8 cellular contexts compared by ENCODE assay signal in the genomic region with DNA sequence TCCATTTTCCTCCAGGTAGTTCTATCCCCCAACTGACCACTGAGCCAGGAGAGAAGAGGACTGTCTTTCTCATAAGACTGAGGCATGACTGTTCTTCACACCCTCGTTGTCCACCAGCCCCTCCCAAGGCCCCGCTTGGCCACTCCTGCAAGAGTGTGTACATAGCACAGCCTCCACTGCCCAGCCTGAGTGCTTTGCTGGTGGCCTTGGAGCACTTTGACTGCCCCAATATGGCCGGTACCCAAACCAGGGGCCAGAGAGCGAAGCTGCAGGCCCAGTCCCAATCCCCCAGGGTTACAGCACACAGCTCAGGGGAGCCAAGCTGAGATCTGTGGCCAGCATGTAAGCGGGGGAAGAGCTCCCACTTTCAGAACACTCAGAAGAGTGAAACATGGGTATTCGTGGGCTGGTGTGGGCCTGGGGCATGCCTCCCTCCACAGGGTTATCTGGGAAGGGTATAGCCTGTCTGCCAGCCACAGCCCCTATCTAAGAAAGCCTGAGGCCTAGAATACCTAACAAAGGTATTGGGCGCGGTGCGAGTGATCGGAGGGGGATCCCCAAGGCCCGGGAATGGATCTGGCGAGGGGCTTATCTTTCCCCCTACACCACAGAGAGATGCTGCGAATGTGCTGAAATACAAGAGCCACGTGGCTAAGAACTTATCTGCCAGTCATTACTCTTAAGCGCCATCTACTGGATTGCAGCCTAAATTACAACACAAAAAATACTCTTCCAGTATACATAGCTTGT.
DNase-seq lines count a peak whose midpoint lies in the region; ATAC-seq and TF ChIP-seq lines count a peak whose summit lies in the region.

No MANE protein-coding gene starts in this region.

- no peaks in the 10 kb centered on the region for H3F3A ChIP-seq in SK-N-SH (replicated peaks; ENCODE audit: insufficient read depth)

- no peak for TF ChIP-seq EP300 in SK-N-SH (IDR thresholded peaks at IDR 0.05; ENCODE audit: borderline replicate concordance in 1 of 2, low read depth in 1 of 2, low read length in 1 of 2)

- no peak for TF ChIP-seq POLR2A in GM18505 (IDR thresholded peaks at IDR 0.05; ENCODE audit: borderline replicate concordance, extremely low read depth, insufficient read depth, insufficient read length)

- H3K27ac ChIP-seq in SK-N-SH (ENCODE audit: low read depth in 2 of 2, low read length in 1 of 2) (no peak overlapping the region), HL-60 (replicated peaks) (no peak overlapping the region)

- no peaks in the 10 kb centered on the region for H3K9me3 ChIP-seq in SK-N-SH

- TF ChIP-seq CTCF in SK-N-SH (IDR thresholded peaks at IDR 0.05) (peak; percentile 55), HL-60 (IDR thresholded peaks at IDR 0.05; ENCODE audit: insufficient read depth, low read length) (peak; percentile 34), fibroblast of the aortic adventitia (IDR thresholded peaks at IDR 0.05; ENCODE audit: insufficient read depth, low read length) (peak; percentile 34)

- peaks cover 0 to 4% of the 10 kb centered on the region in 2 experiments for H3K36me3 ChIP-seq in SK-N-SH (replicated peaks in 1 of 2; ENCODE audit: control insufficient read depth in 1 of 2, insufficient read depth in 2 of 2, low read length in 1 of 2)

- no peaks in the 10 kb centered on the region for H4K20me1 ChIP-seq in SK-N-SH (ENCODE audit: insufficient read depth)

- H3K4me1 ChIP-seq in SK-N-SH (ENCODE audit: control insufficient read depth in 1 of 2, insufficient read depth in 2 of 2, low read depth in 1 of 2, low read length in 1 of 2): no peaks in the 10 kb centered on the region

- ATAC-seq in SK-N-SH treated with all-trans-retinoic acid at 6 μM for 48 hours (no peak), GM19468 (IDR thresholded peaks at IDR 0.05; ENCODE audit: extremely low read depth, unreplicated experiment) (peak; percentile 52), GM18505 (IDR thresholded peaks at IDR 0.05; ENCODE audit: unreplicated experiment) (no peak)

- no peak overlapping the region for H3K4me3 ChIP-seq in SK-N-SH (ENCODE audit: low read depth in 2 of 2, low read length in 1 of 2)
- no peak overlapping the region for H3K4me3 ChIP-seq in HL-60 (replicated peaks; ENCODE audit: insufficient read depth, low read length)
- H3K4me3 ChIP-seq in fibroblast of the aortic adventitia (ENCODE audit: low read depth, low read length): no peak overlapping the region

- H3K9ac ChIP-seq in SK-N-SH: no peak overlapping the region

- CTCF ChIA-PET in SK-N-SH (lab: Yijun Ruan, JAX): interaction anchor here (0.5 kb wide), 1 partner anchor 969 kb away, joined by 3 read pairs; no protein-coding TSS in a partner anchor

- in situ Hi-C loops in SK-MEL-5 (cut with HindIII; ENCODE audit: low pct_unique_long_range_greater_than_20kb, low sequenced_read_pairs): no loop called here

- H3K27me3 ChIP-seq in SK-N-SH (ENCODE audit: insufficient read depth) (no peaks in the 10 kb centered on the region), HL-60 (ENCODE audit: insufficient read depth, poor library complexity, severe bottlenecking) (no peaks in the 10 kb centered on the region)

- DNase-seq in SK-N-SH (peak; percentile 30), HL-60 (ENCODE audit: low read depth in 1 of 2, low spot score in 1 of 2) (peak; percentile 18 to 36), SK-MEL-5 (ENCODE audit: low read depth, low spot score) (peak; percentile 70), fibroblast of the aortic adventitia (ENCODE audit: low read depth) (peak; percentile 36), stromal cell of bone marrow (ENCODE audit: low read depth) (peak; percentile 3)

- H2AFZ ChIP-seq in SK-N-SH (ENCODE audit: low read depth): no peak overlapping the region

- H3K9me2 ChIP-seq in SK-N-SH: no peaks in the 10 kb centered on the region

- H3K79me2 ChIP-seq in SK-N-SH (ENCODE audit: insufficient read depth): no peaks in the 10 kb centered on the region

- WGBS in SK-N-SH (ENCODE audit: low lambda C conversion rate): 80% methylated on average over 15 of the region's 15 CpGs

- POLR2A ChIA-PET in SK-N-SH (lab: Yijun Ruan, JAX): no interaction called here

- no peak overlapping the region for H3K4me2 ChIP-seq in SK-N-SH

- peak; percentile 35; the same call in 1 of the 2 replicates for TF ChIP-seq RAD21 in SK-N-SH (IDR thresholded peaks at IDR 0.05; ENCODE audit: low read length)

TF ChIP-seq in SK-N-SH, 30 proteins besides CTCF, POLR2A, EP300 and RAD21:
- TF ChIP-seq, protein P1, sequence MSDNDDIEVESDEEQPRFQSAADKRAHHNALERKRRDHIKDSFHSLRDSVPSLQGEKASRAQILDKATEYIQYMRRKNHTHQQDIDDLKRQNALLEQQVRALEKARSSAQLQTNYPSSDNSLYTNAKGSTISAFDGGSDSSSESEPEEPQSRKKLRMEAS (IDR thresholded peaks at IDR 0.05; ENCODE audit: low read depth): peak; percentile 33; the same call in 1 of the 2 replicates
- TF ChIP-seq NRF1 (IDR thresholded peaks at IDR 0.05; ENCODE audit: low read depth, low read length) (no peak), ELF1 (IDR thresholded peaks at IDR 0.05) (no peak)
- TF ChIP-seq, protein P2, sequence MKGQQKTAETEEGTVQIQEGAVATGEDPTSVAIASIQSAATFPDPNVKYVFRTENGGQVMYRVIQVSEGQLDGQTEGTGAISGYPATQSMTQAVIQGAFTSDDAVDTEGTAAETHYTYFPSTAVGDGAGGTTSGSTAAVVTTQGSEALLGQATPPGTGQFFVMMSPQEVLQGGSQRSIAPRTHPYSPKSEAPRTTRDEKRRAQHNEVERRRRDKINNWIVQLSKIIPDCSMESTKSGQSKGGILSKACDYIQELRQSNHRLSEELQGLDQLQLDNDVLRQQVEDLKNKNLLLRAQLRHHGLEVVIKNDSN (IDR thresholded peaks at IDR 0.05; ENCODE audit: borderline replicate concordance, low read depth): 0 out of 2 replicates have a peak, but pooled peaks have one; percentile 27

TF ChIP-seq in SK-N-SH treated with all-trans-retinoic acid at 6 μM for 48 hours, 23 proteins besides CTCF, POLR2A, EP300 and RAD21:
- TF ChIP-seq BACH2 (CRISPR knock-in tag; IDR thresholded peaks at IDR 0.05; ENCODE audit: borderline replicate concordance) (no peak), ZNF8 (CRISPR knock-in tag; IDR thresholded peaks at IDR 0.05) (no peak)
- TF ChIP-seq, protein P3, sequence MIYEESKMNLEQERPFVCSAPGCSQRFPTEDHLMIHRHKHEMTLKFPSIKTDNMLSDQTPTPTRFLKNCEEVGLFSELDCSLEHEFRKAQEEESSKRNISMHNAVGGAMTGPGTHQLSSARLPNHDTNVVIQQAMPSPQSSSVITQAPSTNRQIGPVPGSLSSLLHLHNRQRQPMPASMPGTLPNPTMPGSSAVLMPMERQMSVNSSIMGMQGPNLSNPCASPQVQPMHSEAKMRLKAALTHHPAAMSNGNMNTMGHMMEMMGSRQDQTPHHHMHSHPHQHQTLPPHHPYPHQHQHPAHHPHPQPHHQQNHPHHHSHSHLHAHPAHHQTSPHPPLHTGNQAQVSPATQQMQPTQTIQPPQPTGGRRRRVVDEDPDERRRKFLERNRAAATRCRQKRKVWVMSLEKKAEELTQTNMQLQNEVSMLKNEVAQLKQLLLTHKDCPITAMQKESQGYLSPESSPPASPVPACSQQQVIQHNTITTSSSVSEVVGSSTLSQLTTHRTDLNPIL (CRISPR knock-in tag; IDR thresholded peaks at IDR 0.05; ENCODE audit: low read depth): no peak

Comparison
In these comparisons a context has a peak if more than half of its experiments do, and no peak if none do; other contexts are left out.
1. DNase-seq: peak in every context shown above with its lines; median percentile 70 in SK-MEL-5; 36 in fibroblast of the aortic adventitia; 30 in SK-N-SH; 27 in HL-60; 3 in stromal cell of bone marrow.